Comparison of ENCODE assay signal across 8 cellular contexts in the genomic region with DNA sequence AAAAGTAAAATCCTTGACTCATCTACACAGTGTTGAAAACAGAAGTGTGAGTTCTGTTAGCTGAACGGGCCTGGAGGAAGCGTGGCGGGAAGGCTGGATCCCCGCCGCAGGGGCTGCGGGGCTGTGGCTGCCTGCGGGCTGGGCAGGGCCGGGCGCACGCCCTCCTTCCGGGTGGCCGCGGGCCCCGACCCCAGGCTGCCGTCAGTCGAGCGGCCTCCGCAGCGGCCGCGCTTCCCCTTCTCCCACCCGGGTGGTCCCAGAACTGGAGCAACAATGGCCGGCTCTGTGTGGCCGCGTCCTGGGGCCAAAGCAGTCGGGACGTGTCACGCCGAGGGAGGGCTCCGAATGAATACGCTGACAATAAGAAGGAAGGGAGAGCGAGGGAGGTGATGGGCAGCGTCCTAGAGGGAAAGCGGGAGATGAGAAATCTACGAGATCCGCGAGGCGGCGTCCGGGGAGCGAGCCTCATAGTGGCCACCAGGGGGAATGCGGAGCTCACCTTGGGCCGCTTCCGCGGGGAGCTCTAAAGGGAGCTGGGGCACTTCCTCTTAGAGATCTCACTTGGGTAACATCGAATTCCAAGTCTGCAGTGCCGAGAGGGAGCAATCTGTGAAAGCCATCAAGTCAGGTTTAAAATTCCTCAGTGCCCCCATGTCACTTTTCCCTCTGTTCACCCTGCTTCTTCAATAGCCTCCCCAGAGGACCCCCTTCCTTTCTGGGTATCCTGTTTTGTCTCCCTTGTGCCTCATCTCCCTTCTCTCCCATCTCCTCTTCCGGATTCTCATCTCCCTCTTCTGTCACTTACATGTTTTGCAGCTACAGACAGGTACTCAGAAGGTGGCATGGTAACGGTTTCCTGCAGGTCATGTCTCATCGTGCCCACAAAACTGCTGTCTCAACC.
DNase-seq lines count a peak whose midpoint lies in the region; ATAC-seq and TF ChIP-seq lines count a peak whose summit lies in the region.

No MANE protein-coding gene starts in this region.

- H3K36me3 ChIP-seq in right atrium auricular region: peaks cover 10% of the 10 kb centered on the region

- intact Hi-C loops in posterior vena cava (cut with DNase I): loop anchor here in 1 of 2 donors (5.0 kb wide), 1 partner anchor 278 kb away; no protein-coding TSS in a partner anchor

- DNase-seq in GM12864 (ENCODE audit: low read depth) (peak; percentile 40), NCI-H1048 (lab: John Stamatoyannopoulos, UW) (peak; percentile 40), T follicular helper cell (ENCODE audit: low read depth) (peak; percentile 41), amygdala (lab: John Stamatoyannopoulos, UW) (peak in 55 of 56 donors; percentile 10 to 81 (median 61)), right atrium auricular region (ENCODE audit: low spot score) (peak; percentile 80), posterior vena cava (ENCODE audit: low spot score) (peak; percentile 94), ureter (ENCODE audit: low spot score) (peak; percentile 81)

- peak; percentile 76 for ATAC-seq in HG02610 (IDR thresholded peaks at IDR 0.05; ENCODE audit: unreplicated experiment)

- TF ChIP-seq CTCF in GM12864 (IDR thresholded peaks at IDR 0.05; ENCODE audit: low read depth, low read length, missing control alignments) (peak; percentile 94), right atrium auricular region (IDR thresholded peaks at IDR 0.05) (peak; percentile 78 to 88)

- H3K9me3 ChIP-seq in right atrium auricular region: no peaks in the 10 kb centered on the region

- H3K27ac ChIP-seq in right atrium auricular region: peak overlapping the region; percentile 83 to 88

- peaks cover 0 to 28% of the 10 kb centered on the region in 2 donors for H3K4me1 ChIP-seq in right atrium auricular region

- H3K4me3 ChIP-seq in GM12864 (ENCODE audit: low read depth, low read length): peak overlapping the region; percentile 52
- H3K4me3 ChIP-seq in right atrium auricular region: peak overlapping the region; percentile 39 to 63

- no peaks in the 10 kb centered on the region for H3K27me3 ChIP-seq in right atrium auricular region

Comparison
In these comparisons a context has a peak if more than half of its experiments do, and no peak if none do; other contexts are left out.
1. Peak in every context shown above with its lines: DNase-seq, ATAC-seq, H3K4me3 ChIP-seq and H3K27ac ChIP-seq.
2. DNase-seq: peak in every context shown above with its lines; median percentile 94 in posterior vena cava; 81 in ureter; 80 in right atrium auricular region; 61 in amygdala; 41 in T follicular helper cell; 40 in GM12864; 40 in NCI-H1048.